In the genomic region with DNA sequence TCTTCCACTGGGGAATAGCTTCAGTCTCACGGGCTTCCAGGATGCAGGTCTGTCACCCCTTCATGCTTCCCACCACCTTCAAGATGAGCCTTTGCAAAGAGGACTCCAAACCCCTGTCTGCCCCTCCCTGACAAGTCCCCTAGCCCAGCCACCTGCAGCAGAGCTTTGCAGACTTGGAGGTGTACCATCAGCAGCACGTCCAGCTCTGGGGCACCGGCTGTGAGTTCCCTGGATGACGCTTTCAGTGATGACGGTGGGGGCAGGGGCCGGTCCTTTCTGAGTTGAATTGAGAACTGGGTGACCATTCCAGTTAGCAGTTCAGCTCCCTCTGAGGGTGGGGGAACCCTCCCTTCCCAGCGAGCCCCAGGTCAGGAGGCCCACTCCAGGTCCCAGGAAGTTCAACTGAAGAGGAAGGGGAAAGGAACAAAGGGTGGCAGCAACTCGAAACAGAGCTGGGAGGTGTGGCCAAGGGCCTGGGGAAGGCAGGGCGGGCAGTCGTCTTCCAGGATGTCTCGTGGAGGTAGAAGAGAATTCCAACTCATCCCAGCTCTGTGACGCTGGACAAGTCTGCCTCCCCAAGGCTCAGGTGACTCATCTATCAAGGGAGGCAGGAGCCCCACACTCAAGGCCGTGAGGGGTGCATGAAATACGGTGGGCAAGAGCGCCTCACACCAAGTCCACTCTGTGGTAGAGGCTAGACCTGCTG, we compare ENCODE assay signal across 1 cellular context.
TF ChIP-seq lines count a peak whose summit lies in the region.

No MANE protein-coding gene starts in this region.

TF ChIP-seq in HepG2, 621 proteins besides CTCF, POLR2A, EP300 and RAD21 (continued from another document):
- TF ChIP-seq, protein P1, sequence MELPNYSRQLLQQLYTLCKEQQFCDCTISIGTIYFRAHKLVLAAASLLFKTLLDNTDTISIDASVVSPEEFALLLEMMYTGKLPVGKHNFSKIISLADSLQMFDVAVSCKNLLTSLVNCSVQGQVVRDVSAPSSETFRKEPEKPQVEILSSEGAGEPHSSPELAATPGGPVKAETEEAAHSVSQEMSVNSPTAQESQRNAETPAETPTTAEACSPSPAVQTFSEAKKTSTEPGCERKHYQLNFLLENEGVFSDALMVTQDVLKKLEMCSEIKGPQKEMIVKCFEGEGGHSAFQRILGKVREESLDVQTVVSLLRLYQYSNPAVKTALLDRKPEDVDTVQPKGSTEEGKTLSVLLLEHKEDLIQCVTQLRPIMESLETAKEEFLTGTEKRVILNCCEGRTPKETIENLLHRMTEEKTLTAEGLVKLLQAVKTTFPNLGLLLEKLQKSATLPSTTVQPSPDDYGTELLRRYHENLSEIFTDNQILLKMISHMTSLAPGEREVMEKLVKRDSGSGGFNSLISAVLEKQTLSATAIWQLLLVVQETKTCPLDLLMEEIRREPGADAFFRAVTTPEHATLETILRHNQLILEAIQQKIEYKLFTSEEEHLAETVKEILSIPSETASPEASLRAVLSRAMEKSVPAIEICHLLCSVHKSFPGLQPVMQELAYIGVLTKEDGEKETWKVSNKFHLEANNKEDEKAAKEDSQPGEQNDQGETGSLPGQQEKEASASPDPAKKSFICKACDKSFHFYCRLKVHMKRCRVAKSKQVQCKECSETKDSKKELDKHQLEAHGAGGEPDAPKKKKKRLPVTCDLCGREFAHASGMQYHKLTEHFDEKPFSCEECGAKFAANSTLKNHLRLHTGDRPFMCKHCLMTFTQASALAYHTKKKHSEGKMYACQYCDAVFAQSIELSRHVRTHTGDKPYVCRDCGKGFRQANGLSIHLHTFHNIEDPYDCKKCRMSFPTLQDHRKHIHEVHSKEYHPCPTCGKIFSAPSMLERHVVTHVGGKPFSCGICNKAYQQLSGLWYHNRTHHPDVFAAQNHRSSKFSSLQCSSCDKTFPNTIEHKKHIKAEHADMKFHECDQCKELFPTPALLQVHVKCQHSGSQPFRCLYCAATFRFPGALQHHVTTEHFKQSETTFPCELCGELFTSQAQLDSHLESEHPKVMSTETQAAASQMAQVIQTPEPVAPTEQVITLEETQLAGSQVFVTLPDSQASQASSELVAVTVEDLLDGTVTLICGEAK (IDR thresholded peaks at IDR 0.05) = no peak
- TF ChIP-seq, protein P1 (CRISPR knock-in tag; IDR thresholded peaks at IDR 0.05) = 0 out of 2 replicates have a peak, but pooled peaks have one; percentile 1
- TF ChIP-seq, protein P2, sequence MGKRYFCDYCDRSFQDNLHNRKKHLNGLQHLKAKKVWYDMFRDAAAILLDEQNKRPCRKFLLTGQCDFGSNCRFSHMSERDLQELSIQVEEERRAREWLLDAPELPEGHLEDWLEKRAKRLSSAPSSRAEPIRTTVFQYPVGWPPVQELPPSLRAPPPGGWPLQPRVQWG (CRISPR knock-in tag; IDR thresholded peaks at IDR 0.05; ENCODE audit: borderline replicate concordance, low read depth) = no peak
- 0 out of 2 replicates have a peak, but pooled peaks have one; percentile 52 for TF ChIP-seq ZNF44 (CRISPR knock-in tag; IDR thresholded peaks at IDR 0.05)
- TF ChIP-seq ZNF605 (CRISPR knock-in tag; IDR thresholded peaks at IDR 0.05) = peak; percentile 47; the same call in 1 of the 2 replicates
- TF ChIP-seq, protein P3, sequence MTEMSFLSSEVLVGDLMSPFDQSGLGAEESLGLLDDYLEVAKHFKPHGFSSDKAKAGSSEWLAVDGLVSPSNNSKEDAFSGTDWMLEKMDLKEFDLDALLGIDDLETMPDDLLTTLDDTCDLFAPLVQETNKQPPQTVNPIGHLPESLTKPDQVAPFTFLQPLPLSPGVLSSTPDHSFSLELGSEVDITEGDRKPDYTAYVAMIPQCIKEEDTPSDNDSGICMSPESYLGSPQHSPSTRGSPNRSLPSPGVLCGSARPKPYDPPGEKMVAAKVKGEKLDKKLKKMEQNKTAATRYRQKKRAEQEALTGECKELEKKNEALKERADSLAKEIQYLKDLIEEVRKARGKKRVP (CRISPR knock-in tag; IDR thresholded peaks at IDR 0.05) = 0 out of 4 replicates have a peak, but pooled peaks of 1 of the 2 experiments have one; percentile 5
